Comparison of ENCODE assay signal across 30 cellular contexts in genomic region chrX:72479324-72480274, GRCh38.
A peak's percentile ranks its signal among the peaks of the same experiment; 100 is the strongest.
DNase-seq lines count a peak whose midpoint lies in the region; ATAC-seq and TF ChIP-seq lines count a peak whose summit lies in the region.
"Had no signal": no experiment of that assay in that cellular context is flagged by ENCODE, and none has a peak within 500 bp of the region (broad histone marks: within the 10 kb centered on the region; RNA-seq: fewer than 3 reads in every experiment).

No MANE protein-coding gene starts in this region.

- TF ChIP-seq CTCF in GM23338 (conservative IDR thresholded peaks at IDR 0.05; ENCODE audit: low read depth in 2 of 2), result no peak
- no peak for TF ChIP-seq CTCF in colonic mucosa (IDR thresholded peaks at IDR 0.05)
- no peak for TF ChIP-seq CTCF in nephron progenitor cell (IDR thresholded peaks at IDR 0.05)

- peaks cover 41% of the 10 kb centered on the region for H3K4me1 Mint-ChIP-seq in GM23338
- H3K4me1 Mint-ChIP-seq in nephron progenitor cell, result peaks cover 14% of the 10 kb centered on the region
- no peaks in the 10 kb centered on the region for H3K4me1 Mint-ChIP-seq in activated CD4-positive, alpha-beta T cell treated with anti-CD3 and anti-CD28 coated beads, Interleukin-2, amount 10 ng/mL, durations not matched to agents 24 days and 14 days
- H3K4me1 Mint-ChIP-seq in naive thymus-derived CD8-positive, alpha-beta T cell, result no peaks in the 10 kb centered on the region
- H3K4me1 Mint-ChIP-seq: activated naive CD8-positive, alpha-beta T cell treated with anti-CD3 and anti-CD28 coated beads, Interleukin-2, amount 10 ng/mL, durations not matched to agents 7 days and 5 days; stimulated activated naive B cell treated with anti-CD40 and anti-IgM and Interleukin-4, amounts not matched to agents 10 μg/mL and 1 μg/mL and 100 μg/mL, for 72 hours had no signal

- H3K27me3 ChIP-seq in GM23338 (ENCODE audit: insufficient read depth) (no peaks in the 10 kb centered on the region), colonic mucosa (no peaks in the 10 kb centered on the region)
- H3K27me3 ChIP-seq: esophagus squamous epithelium, foreskin keratinocyte, MG63, upper lobe of right lung had no signal

- H2AFZ ChIP-seq in GM23338, result no peak overlapping the region

- DNase-seq in GM23338 (ENCODE audit: low spot score) (no peak), NCI-H146 (lab: John Stamatoyannopoulos, UW) (peak; percentile 17), colonic mucosa (peak; percentile 36), nephron progenitor cell (no peak), hippocampal formation (lab: John Stamatoyannopoulos, UW) (no peak)
- no peak for DNase-seq in activated CD4-positive, alpha-beta T cell treated with anti-CD3 and anti-CD28 coated beads, Interleukin-2, amount 50 U/mL, for 48 hours
- DNase-seq in activated CD4-positive, alpha-beta T cell treated with anti-CD3 and anti-CD28 coated beads, Interleukin-2, amount 10 ng/mL, durations not matched to agents 24 days and 14 days, result no peak
- no peak for DNase-seq in naive thymus-derived CD8-positive, alpha-beta T cell
- DNase-seq: activated CD4-positive, alpha-beta T cell treated with anti-CD3 and anti-CD28 coated beads, Interleukin-2, amount 50 U/mL, for 1 hour; activated gamma-delta T cell treated with Interleukin-2 at 50 U/mL for 16 hours; activated naive CD8-positive, alpha-beta T cell treated with anti-CD3 and anti-CD28 coated beads, Interleukin-2, amount 10 ng/mL, durations not matched to agents 7 days and 5 days; activated T-cell treated with anti-CD3 and anti-CD28 coated beads, Interleukin-2, amount 50 U/mL, for 24 hours; caudate nucleus; DMS153; esophagus squamous epithelium; foreskin keratinocyte; HCEC 1CT; heart right ventricle; KBM-7; kidney glomerular epithelial cell; MG63; NCI-H1105; NCI-H1930; SHP77 treated with DMSO at 0.1 percent for 48 hours; stimulated activated naive B cell treated with anti-CD40 and anti-IgM and Interleukin-4, amounts not matched to agents 10 μg/mL and 1 μg/mL and 100 μg/mL, for 72 hours; upper lobe of right lung; WERI-Rb-1 had no signal

- no peak overlapping the region for H3K4me2 ChIP-seq in GM23338

- peak overlapping the region; percentile 7; the same call in 1 of the 2 replicates for H3K27ac Mint-ChIP-seq in GM23338
- peak overlapping the region; percentile 92 for H3K27ac Mint-ChIP-seq in nephron progenitor cell
- H3K27ac Mint-ChIP-seq in activated CD4-positive, alpha-beta T cell treated with anti-CD3 and anti-CD28 coated beads, Interleukin-2, amount 10 ng/mL, durations not matched to agents 24 days and 14 days, result no peak overlapping the region
- no peak overlapping the region for H3K27ac Mint-ChIP-seq in naive thymus-derived CD8-positive, alpha-beta T cell
- H3K27ac Mint-ChIP-seq: activated naive CD8-positive, alpha-beta T cell treated with anti-CD3 and anti-CD28 coated beads, Interleukin-2, amount 10 ng/mL, durations not matched to agents 7 days and 5 days; activated T-cell treated with anti-CD3 and anti-CD28 coated beads, Interleukin-2, amount 50 U/mL, for 24 hours; dendritic cell treated with granulocyte-macrophage colony-stimulating factor and Interleukin-4, amounts not matched to agents 40 ng/mL and 50 ng/mL, for 4 days; nephron; stimulated activated naive B cell treated with anti-CD40 and anti-IgM and Interleukin-4, amounts not matched to agents 10 μg/mL and 1 μg/mL and 100 μg/mL, for 72 hours had no signal

- no peaks in the 10 kb centered on the region for H3K9me3 ChIP-seq in colonic mucosa
- H3K9me3 ChIP-seq: esophagus squamous epithelium, heart right ventricle, MG63, upper lobe of right lung had no signal

- H3K4me1 ChIP-seq in GM23338 (ENCODE audit: insufficient read depth), result peaks cover 3% of the 10 kb centered on the region
- H3K4me1 ChIP-seq in colonic mucosa, result no peaks in the 10 kb centered on the region
- H3K4me1 ChIP-seq: esophagus squamous epithelium, foreskin keratinocyte, upper lobe of right lung had no signal

- intact Hi-C loops in colonic mucosa (cut with DNase I), result no loop called here
- intact Hi-C loops in activated CD4-positive, alpha-beta T cell treated with anti-CD3 and anti-CD28 coated beads, Interleukin-2, amount 10 ng/mL, durations not matched to agents 24 days and 14 days (cut with micrococcal nuclease), result no loop called here

- H3K27me3 Mint-ChIP-seq in GM23338 (ENCODE audit: insufficient read depth, low read depth, poor library complexity) (no peaks in the 10 kb centered on the region), nephron progenitor cell (ENCODE audit: low read depth, poor library complexity) (peaks cover 3% of the 10 kb centered on the region)
- no peaks in the 10 kb centered on the region for H3K27me3 Mint-ChIP-seq in activated CD4-positive, alpha-beta T cell treated with anti-CD3 and anti-CD28 coated beads, Interleukin-2, amount 10 ng/mL, durations not matched to agents 24 days and 14 days
- no peaks in the 10 kb centered on the region for H3K27me3 Mint-ChIP-seq in naive thymus-derived CD8-positive, alpha-beta T cell
- H3K27me3 Mint-ChIP-seq: activated naive CD8-positive, alpha-beta T cell treated with anti-CD3 and anti-CD28 coated beads, Interleukin-2, amount 10 ng/mL, durations not matched to agents 7 days and 5 days; dendritic cell treated with granulocyte-macrophage colony-stimulating factor and Interleukin-4, amounts not matched to agents 40 ng/mL and 50 ng/mL, for 4 days; stimulated activated naive B cell treated with anti-CD40 and anti-IgM and Interleukin-4, amounts not matched to agents 10 μg/mL and 1 μg/mL and 100 μg/mL, for 72 hours had no signal

- no peak overlapping the region for H3K4me3 ChIP-seq in GM23338
- no peak overlapping the region for H3K4me3 ChIP-seq in colonic mucosa
- H3K4me3 ChIP-seq: esophagus squamous epithelium, heart right ventricle, lung, MG63, upper lobe of right lung had no signal

- ATAC-seq in GM23338, result no peak
- ATAC-seq in naive thymus-derived CD8-positive, alpha-beta T cell, result no peak
- ATAC-seq: foreskin keratinocyte; heart right ventricle; stimulated activated naive B cell treated with anti-CD40 and anti-IgM and Interleukin-4, amounts not matched to agents 10 μg/mL and 1 μg/mL and 100 μg/mL, for 72 hours; upper lobe of right lung had no signal

- H3K9ac ChIP-seq in colonic mucosa (ENCODE audit: low read depth in 2 of 2, low read length in 2 of 2), result no peak overlapping the region

- no peaks in the 10 kb centered on the region for H3K9me2 ChIP-seq in GM23338 (ENCODE audit: insufficient read depth)

- H3K27ac ChIP-seq in GM23338 (ENCODE audit: low read depth) (no peak overlapping the region), colonic mucosa (peak overlapping the region; percentile 23)
- H3K27ac ChIP-seq: esophagus squamous epithelium, foreskin keratinocyte, heart right ventricle, upper lobe of right lung, WERI-Rb-1 had no signal

- no peaks in the 10 kb centered on the region for H3F3A ChIP-seq in GM23338 (replicated peaks; ENCODE audit: low read depth)

- no peaks in the 10 kb centered on the region for H3K36me3 ChIP-seq in GM23338 (ENCODE audit: insufficient read depth)
- no peaks in the 10 kb centered on the region for H3K36me3 ChIP-seq in colonic mucosa
- H3K36me3 ChIP-seq: esophagus squamous epithelium, MG63, upper lobe of right lung, WERI-Rb-1 had no signal

- H3K36me3 Mint-ChIP-seq in GM23338 (ENCODE audit: low read depth) (peaks cover 4% of the 10 kb centered on the region; the same call in 2 of the 3 replicates), nephron progenitor cell (ENCODE audit: low read depth) (peaks cover 42% of the 10 kb centered on the region)
- peaks cover 13% of the 10 kb centered on the region for H3K36me3 Mint-ChIP-seq in activated CD4-positive, alpha-beta T cell treated with anti-CD3 and anti-CD28 coated beads, Interleukin-2, amount 10 ng/mL, durations not matched to agents 24 days and 14 days (ENCODE audit: low read depth)
- H3K36me3 Mint-ChIP-seq in naive thymus-derived CD8-positive, alpha-beta T cell, result peaks cover 0 to 37% (median 23%) of the 10 kb centered on the region in 3 donors

- POLR2A ChIA-PET in naive thymus-derived CD8-positive, alpha-beta T cell (lab: Charles Lee), result no interaction called here

- no peak overlapping the region for H3K4me3 Mint-ChIP-seq in GM23338
- peak overlapping the region; percentile 10 for H3K4me3 Mint-ChIP-seq in nephron progenitor cell
- H3K4me3 Mint-ChIP-seq in activated CD4-positive, alpha-beta T cell treated with anti-CD3 and anti-CD28 coated beads, Interleukin-2, amount 10 ng/mL, durations not matched to agents 24 days and 14 days, result no peak overlapping the region
- no peak overlapping the region for H3K4me3 Mint-ChIP-seq in naive thymus-derived CD8-positive, alpha-beta T cell
- H3K4me3 Mint-ChIP-seq: activated naive CD8-positive, alpha-beta T cell treated with anti-CD3 and anti-CD28 coated beads, Interleukin-2, amount 10 ng/mL, durations not matched to agents 7 days and 5 days; activated T-cell treated with anti-CD3 and anti-CD28 coated beads, Interleukin-2, amount 50 U/mL, for 24 hours; dendritic cell treated with granulocyte-macrophage colony-stimulating factor and Interleukin-4, amounts not matched to agents 40 ng/mL and 50 ng/mL, for 4 days; nephron; stimulated activated naive B cell treated with anti-CD40 and anti-IgM and Interleukin-4, amounts not matched to agents 10 μg/mL and 1 μg/mL and 100 μg/mL, for 72 hours had no signal

- no peaks in the 10 kb centered on the region for H3K79me2 ChIP-seq in GM23338 (replicated peaks; ENCODE audit: insufficient read depth)

- no peaks in the 10 kb centered on the region; the same call in 2 of the 3 replicates for H3K9me3 Mint-ChIP-seq in GM23338
- peaks cover 38% of the 10 kb centered on the region for H3K9me3 Mint-ChIP-seq in nephron progenitor cell
- H3K9me3 Mint-ChIP-seq in activated CD4-positive, alpha-beta T cell treated with anti-CD3 and anti-CD28 coated beads, Interleukin-2, amount 10 ng/mL, durations not matched to agents 24 days and 14 days, result no peaks in the 10 kb centered on the region
- peaks cover 0 to 3% (median 0%) of the 10 kb centered on the region in 9 donors for H3K9me3 Mint-ChIP-seq in naive thymus-derived CD8-positive, alpha-beta T cell
- H3K9me3 Mint-ChIP-seq: activated naive CD8-positive, alpha-beta T cell treated with anti-CD3 and anti-CD28 coated beads, Interleukin-2, amount 10 ng/mL, durations not matched to agents 7 days and 5 days; activated T-cell treated with anti-CD3 and anti-CD28 coated beads, Interleukin-2, amount 50 U/mL, for 24 hours; dendritic cell treated with granulocyte-macrophage colony-stimulating factor and Interleukin-4, amounts not matched to agents 40 ng/mL and 50 ng/mL, for 4 days; nephron; stimulated activated naive B cell treated with anti-CD40 and anti-IgM and Interleukin-4, amounts not matched to agents 10 μg/mL and 1 μg/mL and 100 μg/mL, for 72 hours had no signal

- H4K20me1 ChIP-seq in GM23338 (replicated peaks; ENCODE audit: insufficient read depth), result no peaks in the 10 kb centered on the region

TF ChIP-seq in GM23338, 12 proteins besides CTCF, POLR2A, EP300 and RAD21:
- no peak for TF ChIP-seq ZNF114 (CRISPR knock-in tag; IDR thresholded peaks at IDR 0.05)

Comparison
In these comparisons a context has a peak if more than half of its experiments do, and no peak if none do; other contexts are left out.
1. DNase-seq: peak in NCI-H146 (single experiment) and colonic mucosa (single experiment); none in GM23338 (single experiment), nephron progenitor cell (single experiment), activated CD4-positive, alpha-beta T cell treated with anti-CD3 and anti-CD28 coated beads, Interleukin-2, amount 50 U/mL, for 48 hours (0 of 2), activated CD4-positive, alpha-beta T cell treated with anti-CD3 and anti-CD28 coated beads, Interleukin-2, amount 10 ng/mL, durations not matched to agents 24 days and 14 days (single experiment), naive thymus-derived CD8-positive, alpha-beta T cell (0 of 10) and hippocampal formation (0 of 2).
2. H3K27ac Mint-ChIP-seq: peak in GM23338 (single experiment) and nephron progenitor cell (single experiment); none in activated CD4-positive, alpha-beta T cell treated with anti-CD3 and anti-CD28 coated beads, Interleukin-2, amount 10 ng/mL, durations not matched to agents 24 days and 14 days (single experiment) and naive thymus-derived CD8-positive, alpha-beta T cell (0 of 10).